1 cellular context compared by ENCODE assay signal in genomic region chr1:116860167-116860566, GRCh38. TPM values are rescaled to one million over a fixed set of nuclear protein-coding genes. Genes with fewer than 3 reads are reported as not detected.
"Had no signal": no experiment of that assay in that cellular context is flagged by ENCODE, and none has a peak within 500 bp of the region (broad histone marks: within the 10 kb centered on the region; RNA-seq: fewer than 3 reads in every experiment).

No MANE protein-coding gene starts in this region.

RNA-seq across cellular contexts. Expression of gene PTGFRN, which starts 49.5 kb away (rescaled TPM):
- total RNA-seq: OCI-LY7 had no signal
